ENCODE assay signal across 19 cellular contexts in genomic region chr1:10286244-10286643, GRCh38.
DNase-seq lines count a peak whose midpoint lies in the region; ATAC-seq lines count a peak whose summit lies in the region.
"Had no signal": no experiment of that assay in that cellular context is flagged by ENCODE, and none has a peak within 500 bp of the region (broad histone marks: within the 10 kb centered on the region; RNA-seq: fewer than 3 reads in every experiment).

No MANE protein-coding gene starts in this region.

- H3K27ac ChIP-seq in muscle layer of duodenum (ENCODE audit: low read length) (peak overlapping the region; percentile 43), substantia nigra (ENCODE audit: low read depth, low read length, poor library complexity, severe bottlenecking) (peak overlapping the region; percentile 70)
- H3K27ac ChIP-seq: pancreas, VCaP had no signal

- H3K4me3 ChIP-seq in muscle layer of duodenum (ENCODE audit: low read depth in 1 of 2, low read length in 2 of 2) = no peak overlapping the region
- H3K4me3 ChIP-seq: pancreas had no signal

- H3K36me3 ChIP-seq in muscle layer of duodenum (ENCODE audit: control insufficient read depth in 1 of 2, insufficient read depth in 2 of 2, low read length in 2 of 2) = peaks cover 16 to 26% of the 10 kb centered on the region in 2 donors

- peak; percentile 39 for DNase-seq in LHCN-M2 (ENCODE audit: low read depth)
- DNase-seq in fibroblast of gingiva (ENCODE audit: low read depth) = peak; percentile 14
- DNase-seq in substantia nigra (lab: John Stamatoyannopoulos, UW) = no peak
- DNase-seq in posterior vena cava (ENCODE audit: low spot score) = no peak
- DNase-seq in DMS114 treated with DMSO at 0.1 percent for 48 hours (lab: John Stamatoyannopoulos, UW; ENCODE audit: unreplicated experiment) = no peak
- no peak for DNase-seq in iPS-NIHi7 (ENCODE audit: extremely low spot score)
- DNase-seq: activated CD8-positive, alpha-beta T cell treated with anti-CD3 and anti-CD28 coated beads, Interleukin-2, amount 10 ng/mL, durations not matched to agents 7 days and 5 days; activated naive CD8-positive, alpha-beta T cell treated with anti-CD3 and anti-CD28 coated beads, Interleukin-2, amount 50 U/mL, for 24 hours; GDM1; hypothalamus; left colon; NCI-H1694; NCI-H226; pancreas; stimulated activated naive CD8-positive, alpha-beta T cell treated with anti-CD3 and anti-CD28 coated beads, Interleukin-15, Interleukin-2, amounts not matched to agents 100 U/mL and 50 U/mL, for 24 hours; T-helper 1 cell had no signal

- H3K9me3 ChIP-seq in muscle layer of duodenum (ENCODE audit: control insufficient read depth in 1 of 2, low read length in 2 of 2) = no peaks in the 10 kb centered on the region
- H3K9me3 ChIP-seq: pancreas had no signal

- peaks cover 0 to 21% of the 10 kb centered on the region in 2 donors for H3K4me1 ChIP-seq in muscle layer of duodenum (ENCODE audit: control insufficient read depth in 1 of 2, insufficient read depth in 2 of 2, low read length in 2 of 2)

- intact Hi-C loops in posterior vena cava (cut with DNase I) = no loop called here

- no peaks in the 10 kb centered on the region for H3K27me3 ChIP-seq in muscle layer of duodenum (ENCODE audit: low read depth, low read length)
- H3K27me3 ChIP-seq: pancreas had no signal

- no peak for ATAC-seq in HG02884 (IDR thresholded peaks at IDR 0.05; ENCODE audit: unreplicated experiment)
- ATAC-seq: activated CD8-positive, alpha-beta T cell treated with anti-CD3 and anti-CD28 coated beads, Interleukin-2, amount 10 ng/mL, durations not matched to agents 7 days and 5 days; activated naive CD8-positive, alpha-beta T cell treated with anti-CD3 and anti-CD28 coated beads, Interleukin-2, amount 50 U/mL, for 24 hours; left colon; stimulated activated naive CD8-positive, alpha-beta T cell treated with anti-CD3 and anti-CD28 coated beads, Interleukin-15, Interleukin-2, amounts not matched to agents 100 U/mL and 50 U/mL, for 24 hours had no signal

Comparison
In these comparisons a context has a peak if more than half of its experiments do, and no peak if none do; other contexts are left out.
1. DNase-seq: peak in LHCN-M2 (single experiment) and fibroblast of gingiva (single experiment); none in substantia nigra (0 of 49), posterior vena cava (single experiment), DMS114 treated with DMSO at 0.1 percent for 48 hours (single experiment) and iPS-NIHi7 (single experiment).